Comparison of ENCODE assay signal across 7 cellular contexts in genomic region chr12:131071950-131072349, GRCh38.
A peak's percentile ranks its signal among the peaks of the same experiment; 100 is the strongest.
DNase-seq lines count a peak whose midpoint lies in the region; ATAC-seq and TF ChIP-seq lines count a peak whose summit lies in the region.
"Not testable (repeated sequence)": the region's sequence is repeated elsewhere in the genome, so short reads cannot be mapped to it uniquely, and the experiment has no call there.

No MANE protein-coding gene starts in this region.

- H3K27me3 ChIP-seq in BLaER1; H9 (ENCODE audit: insufficient read depth, low read length); testis: not testable (repeated sequence)

- no CpG with 5 or more reads among the region's 12 CpGs for WGBS in H9 (ENCODE audit: extremely low coverage, insufficient read length, low lambda C conversion rate)
- WGBS in testis, 2 donors: 84 to 85% methylated on average over 8 of the region's 12 CpGs

- H3K36me3 ChIP-seq in BLaER1; testis (ENCODE audit: low read depth, missing control alignments): not testable (repeated sequence)

- H4K20me1 ChIP-seq in BLaER1; H9 (ENCODE audit: control insufficient read depth, insufficient read depth, insufficient read length): not testable (repeated sequence)

- not testable (repeated sequence) for H3K27me3 Mint-ChIP-seq in H9 (ENCODE audit: low read depth); activated naive CD8-positive, alpha-beta T cell treated with anti-CD3 and anti-CD28 coated beads, Interleukin-2, amount 10 ng/mL, durations not matched to agents 7 days and 5 days

- H2BK12ac ChIP-seq in H9 (ENCODE audit: insufficient read length, low read depth, low read length): not testable (repeated sequence)

- peaks cover 4 to 11% of the 10 kb centered on the region in 2 experiments; a peak in 3 of 5 replicates for H3K9me3 Mint-ChIP-seq in H9
- H3K9me3 Mint-ChIP-seq in activated naive CD8-positive, alpha-beta T cell treated with anti-CD3 and anti-CD28 coated beads, Interleukin-2, amount 10 ng/mL, durations not matched to agents 7 days and 5 days: not testable (repeated sequence)

- not testable (repeated sequence) for H2BK15ac ChIP-seq in H9 (ENCODE audit: low read depth, low read length)

- not testable (repeated sequence) for H3K23ac ChIP-seq in H9 (ENCODE audit: insufficient read length, low read depth, low read length)

- H3K4ac ChIP-seq in H9 (ENCODE audit: low read depth, low read length): not testable (repeated sequence)

- H3K4me2 ChIP-seq in BLaER1: peak overlapping the region; percentile 43
- not testable (repeated sequence) for H3K4me2 ChIP-seq in H9 (ENCODE audit: insufficient read depth, insufficient read length, low read length)

- not testable (repeated sequence) for H3K56ac ChIP-seq in H9 (ENCODE audit: insufficient read length, low read depth, low read length)

- peaks cover 13% of the 10 kb centered on the region for H3K9me3 ChIP-seq in BLaER1
- H3K9me3 ChIP-seq in H9 (ENCODE audit: control insufficient read depth, low read depth, low read length); testis: not testable (repeated sequence)

- not testable (repeated sequence) for H3K4me3 Mint-ChIP-seq in H9; activated naive CD8-positive, alpha-beta T cell treated with anti-CD3 and anti-CD28 coated beads, Interleukin-2, amount 10 ng/mL, durations not matched to agents 7 days and 5 days

- H4K91ac ChIP-seq in H9 (ENCODE audit: insufficient read length, low read depth, low read length): not testable (repeated sequence)

- not testable (repeated sequence) for H3K18ac ChIP-seq in H9 (ENCODE audit: insufficient read length, low read depth, low read length)

- H2AFZ ChIP-seq in H9 (ENCODE audit: low read length): not testable (repeated sequence)

- H2BK20ac ChIP-seq in H9 (ENCODE audit: low read depth, low read length, poor library complexity, severe bottlenecking): not testable (repeated sequence)

- H2AK5ac ChIP-seq in H9 (ENCODE audit: insufficient read length, low read length): not testable (repeated sequence)

- not testable (repeated sequence) for H4K8ac ChIP-seq in H9 (replicated peaks; ENCODE audit: insufficient read length, low read depth, low read length)

- not testable (repeated sequence) for TF ChIP-seq CTCF in H9 (conservative IDR thresholded peaks at IDR 0.05); testis (IDR thresholded peaks at IDR 0.05)

- not testable (repeated sequence) for H3T11ph ChIP-seq in H9 (ENCODE audit: low read length)

- H3K4me3 ChIP-seq in BLaER1, testis: not testable (repeated sequence)

- not testable (repeated sequence) for H3K4me1 Mint-ChIP-seq in H9; activated naive CD8-positive, alpha-beta T cell treated with anti-CD3 and anti-CD28 coated beads, Interleukin-2, amount 10 ng/mL, durations not matched to agents 7 days and 5 days

- intact Hi-C loops in cardiac septum (cut with DNase I); testis (cut with DNase I; ENCODE audit: low total_unique reads): not testable (repeated sequence)

- not testable (repeated sequence) for H3K79me2 ChIP-seq in H9 (ENCODE audit: insufficient read depth, low read length)

- not testable (repeated sequence) for H3K79me1 ChIP-seq in H9 (ENCODE audit: insufficient read depth, low read depth, low read length, poor library complexity, severe bottlenecking)

- not testable (repeated sequence) for H2BK120ac ChIP-seq in H9 (ENCODE audit: low read depth, low read length, poor library complexity, severe bottlenecking)

- POLR2A ChIA-PET in activated naive CD8-positive, alpha-beta T cell treated with anti-CD3 and anti-CD28 coated beads, Interleukin-2, amount 10 ng/mL, durations not matched to agents 7 days and 5 days (lab: Charles Lee): not testable (repeated sequence)

- peaks cover 78% of the 10 kb centered on the region for H3K4me1 ChIP-seq in BLaER1
- H3K4me1 ChIP-seq in H9 (ENCODE audit: insufficient read depth, low read length); testis: not testable (repeated sequence)

- H3K36me3 Mint-ChIP-seq in H9 (ENCODE audit: insufficient read depth in 1 of 3, low read depth in 3 of 3); activated naive CD8-positive, alpha-beta T cell treated with anti-CD3 and anti-CD28 coated beads, Interleukin-2, amount 10 ng/mL, durations not matched to agents 7 days and 5 days: not testable (repeated sequence)

- H3K27ac ChIP-seq in BLaER1; H9 (ENCODE audit: insufficient read length, low read depth, low read length); testis: not testable (repeated sequence)

- not testable (repeated sequence) for H3K27ac Mint-ChIP-seq in H9; activated naive CD8-positive, alpha-beta T cell treated with anti-CD3 and anti-CD28 coated beads, Interleukin-2, amount 10 ng/mL, durations not matched to agents 7 days and 5 days

- not testable (repeated sequence) for H3K14ac ChIP-seq in H9 (ENCODE audit: insufficient read depth, low read length)

- DNase-seq in H9: peak; percentile 12
- DNase-seq in activated CD8-positive, alpha-beta memory T cell treated with anti-CD3 and anti-CD28 coated beads, Interleukin-2, amount 50 U/mL, for 4 hours: peak; percentile 2
- DNase-seq in activated effector memory CD4-positive, alpha-beta T cell treated with anti-CD3 and anti-CD28 coated beads, Interleukin-2, amount 50 U/mL, for 16 hours: peak; percentile 24
- DNase-seq in activated naive CD8-positive, alpha-beta T cell treated with anti-CD3 and anti-CD28 coated beads, Interleukin-2, amount 10 ng/mL, durations not matched to agents 7 days and 5 days: peak; percentile 20
- peak; percentile 12 for DNase-seq in cardiac septum (ENCODE audit: low spot score)
- DNase-seq in testis: peak; percentile 6

- not testable (repeated sequence) for TF ChIP-seq POLR2A in testis (IDR thresholded peaks at IDR 0.05)

- H2BK5ac ChIP-seq in H9 (ENCODE audit: insufficient read length, low read length): not testable (repeated sequence)

- H3K9ac ChIP-seq in BLaER1; H9 (ENCODE audit: extremely low read depth, insufficient read length, low read length): not testable (repeated sequence)

- not testable (repeated sequence) for ATAC-seq in activated naive CD8-positive, alpha-beta T cell treated with anti-CD3 and anti-CD28 coated beads, Interleukin-2, amount 10 ng/mL, durations not matched to agents 7 days and 5 days (ENCODE audit: low read depth)

- H3K23me2 ChIP-seq in H9 (ENCODE audit: insufficient read length, low read depth, low read length, poor library complexity, severe bottlenecking): not testable (repeated sequence)

- not testable (repeated sequence) for H4K5ac ChIP-seq in H9 (ENCODE audit: insufficient read length, low read depth, low read length)
